In the genomic region with DNA sequence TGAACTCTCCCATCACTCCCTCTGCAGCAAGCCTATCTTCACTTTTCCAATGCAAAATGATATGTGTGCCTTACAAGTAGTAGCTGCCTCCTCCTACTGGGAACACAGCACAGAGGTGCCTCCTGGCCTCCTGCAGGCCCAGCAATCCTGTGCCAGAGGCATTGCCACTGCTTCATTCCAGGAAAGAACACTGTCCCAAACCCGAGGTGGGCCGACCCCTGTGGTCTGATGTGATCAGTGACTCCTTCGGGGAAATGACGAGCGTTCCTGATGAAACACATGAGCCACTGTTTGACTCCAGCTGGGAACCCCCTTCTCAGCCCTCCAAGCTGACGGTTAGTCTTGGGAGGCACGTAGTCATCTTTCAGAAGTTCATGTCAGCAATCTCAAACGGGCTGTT, we compare ENCODE assay signal across 1 cellular context.
TF ChIP-seq lines count a peak whose summit lies in the region.

No MANE protein-coding gene starts in this region.

TF ChIP-seq in HepG2, 621 proteins besides CTCF, POLR2A, EP300 and RAD21:
- TF ChIP-seq, protein P1, sequence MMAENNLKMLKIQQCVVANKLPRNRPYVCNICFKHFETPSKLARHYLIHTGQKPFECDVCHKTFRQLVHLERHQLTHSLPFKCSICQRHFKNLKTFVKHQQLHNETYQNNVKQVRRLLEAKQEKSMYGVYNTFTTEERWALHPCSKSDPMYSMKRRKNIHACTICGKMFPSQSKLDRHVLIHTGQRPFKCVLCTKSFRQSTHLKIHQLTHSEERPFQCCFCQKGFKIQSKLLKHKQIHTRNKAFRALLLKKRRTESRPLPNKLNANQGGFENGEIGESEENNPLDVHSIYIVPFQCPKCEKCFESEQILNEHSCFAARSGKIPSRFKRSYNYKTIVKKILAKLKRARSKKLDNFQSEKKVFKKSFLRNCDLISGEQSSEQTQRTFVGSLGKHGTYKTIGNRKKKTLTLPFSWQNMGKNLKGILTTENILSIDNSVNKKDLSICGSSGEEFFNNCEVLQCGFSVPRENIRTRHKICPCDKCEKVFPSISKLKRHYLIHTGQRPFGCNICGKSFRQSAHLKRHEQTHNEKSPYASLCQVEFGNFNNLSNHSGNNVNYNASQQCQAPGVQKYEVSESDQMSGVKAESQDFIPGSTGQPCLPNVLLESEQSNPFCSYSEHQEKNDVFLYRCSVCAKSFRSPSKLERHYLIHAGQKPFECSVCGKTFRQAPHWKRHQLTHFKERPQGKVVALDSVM (CRISPR knock-in tag; IDR thresholded peaks at IDR 0.05) = no peak
- TF ChIP-seq, protein P2, sequence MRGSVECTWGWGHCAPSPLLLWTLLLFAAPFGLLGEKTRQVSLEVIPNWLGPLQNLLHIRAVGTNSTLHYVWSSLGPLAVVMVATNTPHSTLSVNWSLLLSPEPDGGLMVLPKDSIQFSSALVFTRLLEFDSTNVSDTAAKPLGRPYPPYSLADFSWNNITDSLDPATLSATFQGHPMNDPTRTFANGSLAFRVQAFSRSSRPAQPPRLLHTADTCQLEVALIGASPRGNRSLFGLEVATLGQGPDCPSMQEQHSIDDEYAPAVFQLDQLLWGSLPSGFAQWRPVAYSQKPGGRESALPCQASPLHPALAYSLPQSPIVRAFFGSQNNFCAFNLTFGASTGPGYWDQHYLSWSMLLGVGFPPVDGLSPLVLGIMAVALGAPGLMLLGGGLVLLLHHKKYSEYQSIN (CRISPR knock-in tag; IDR thresholded peaks at IDR 0.05; ENCODE audit: borderline replicate concordance) = no peak
- no peak for TF ChIP-seq MTA1 (CRISPR knock-in tag; IDR thresholded peaks at IDR 0.05; ENCODE audit: borderline replicate concordance)
- TF ChIP-seq HNRNPK (IDR thresholded peaks at IDR 0.05; ENCODE audit: low read depth, low read length, poor library complexity, severe bottlenecking) = no peak
TF ChIP-seq in HepG2: peak in this region for 0.
